In genomic region chr17:3506054-3506453, GRCh38 we compare ENCODE assay signal across 2 cellular contexts.
A peak's percentile ranks its signal among the peaks of the same experiment; 100 is the strongest.
TF ChIP-seq lines count a peak whose summit lies in the region.

No MANE protein-coding gene starts in this region.

TF ChIP-seq in HepG2, 621 proteins besides CTCF, POLR2A, EP300 and RAD21 (continues in another document):
- TF ChIP-seq ZMAT5 (CRISPR knock-in tag; IDR thresholded peaks at IDR 0.05; ENCODE audit: borderline replicate concordance, low read depth) (no peak), ZNF800 (CRISPR knock-in tag; IDR thresholded peaks at IDR 0.05) (no peak), ZBTB2 (CRISPR knock-in tag; IDR thresholded peaks at IDR 0.05; ENCODE audit: low read depth) (no peak), GPBP1L1 (CRISPR knock-in tag; IDR thresholded peaks at IDR 0.05) (no peak), CEBPG (CRISPR knock-in tag; IDR thresholded peaks at IDR 0.05) (peak; percentile 70), SMAD3 (CRISPR knock-in tag; IDR thresholded peaks at IDR 0.05) (no peak), NCOA5 (CRISPR knock-in tag; IDR thresholded peaks at IDR 0.05) (no peak), FOXO4 (CRISPR knock-in tag; conservative IDR thresholded peaks at IDR 0.05) (no peak), GLI4 (CRISPR knock-in tag; IDR thresholded peaks at IDR 0.05; ENCODE audit: borderline replicate concordance) (no peak), ZEB1 (IDR thresholded peaks at IDR 0.05; ENCODE audit: insufficient replicate concordance, low read depth) (no peak), SRSF9 (IDR thresholded peaks at IDR 0.05; ENCODE audit: borderline replicate concordance, insufficient read depth, low read depth, low read length, poor library complexity, severe bottlenecking) (no peak), SMAD9 (CRISPR knock-in tag; IDR thresholded peaks at IDR 0.05) (no peak), ZSCAN25 (CRISPR knock-in tag; IDR thresholded peaks at IDR 0.05) (no peak), ZNF281 (CRISPR knock-in tag; IDR thresholded peaks at IDR 0.05; ENCODE audit: borderline replicate concordance) (no peak), NFYC (CRISPR knock-in tag; IDR thresholded peaks at IDR 0.05) (no peak), HNF4A (CRISPR knock-in tag; IDR thresholded peaks at IDR 0.05) (peak; percentile 52), HNF4G (IDR thresholded peaks at IDR 0.05; ENCODE audit: borderline replicate concordance, low read depth, low read length) (peak; percentile 33; the same call in 1 of the 2 replicates), HNF4G (CRISPR knock-in tag; IDR thresholded peaks at IDR 0.05; ENCODE audit: borderline replicate concordance, low read depth) (no peak), MXD1 (CRISPR knock-in tag; IDR thresholded peaks at IDR 0.05) (no peak), HHEX (CRISPR knock-in tag; IDR thresholded peaks at IDR 0.05) (no peak)

TF ChIP-seq in GM23338, 12 proteins besides CTCF, POLR2A, EP300 and RAD21:
- TF ChIP-seq POLR2AphosphoS5 (IDR thresholded peaks at IDR 0.05; ENCODE audit: low read depth) = no peak
- TF ChIP-seq EZH2 (IDR thresholded peaks at IDR 0.05; ENCODE audit: low read depth, unreplicated experiment) = no peak
- no peak for TF ChIP-seq ZNF462 (CRISPR knock-in tag; IDR thresholded peaks at IDR 0.05)
- no peak for TF ChIP-seq EZH2phosphoT487 (IDR thresholded peaks at IDR 0.05; ENCODE audit: unreplicated experiment)
- no peak for TF ChIP-seq ETS1 (IDR thresholded peaks at IDR 0.05)
- TF ChIP-seq ZNF114 (CRISPR knock-in tag; IDR thresholded peaks at IDR 0.05) = no peak
- no peak for TF ChIP-seq NANOG (IDR thresholded peaks at IDR 0.05; ENCODE audit: borderline replicate concordance)
- TF ChIP-seq ZNF331 (CRISPR knock-in tag; IDR thresholded peaks at IDR 0.05; ENCODE audit: low read depth) = no peak
TF ChIP-seq in GM23338: peak in this region for 0.
